Comparison of ENCODE assay signal across 10 cellular contexts in genomic region chr1:226692868-226693267, GRCh38. TPM values are rescaled to one million over a fixed set of nuclear protein-coding genes. Genes with fewer than 3 reads are reported as not detected.
DNase-seq lines count a peak whose midpoint lies in the region; ATAC-seq and TF ChIP-seq lines count a peak whose summit lies in the region.
"Had no signal": no experiment of that assay in that cellular context is flagged by ENCODE, and none has a peak within 500 bp of the region (broad histone marks: within the 10 kb centered on the region; RNA-seq: fewer than 3 reads in every experiment).

No MANE protein-coding gene starts in this region.

- H3K9me3 ChIP-seq in DOHH2 (ENCODE audit: control insufficient read depth, insufficient read depth, low read length) (no peaks in the 10 kb centered on the region), Peyer's patch (no peaks in the 10 kb centered on the region), esophagus (ENCODE audit: control insufficient read depth in 2 of 2, insufficient read depth in 1 of 2, low read depth in 1 of 2, low read length in 1 of 2) (no peaks in the 10 kb centered on the region), gastrocnemius medialis (no peaks in the 10 kb centered on the region)

- H3K4me3 ChIP-seq in DOHH2 (ENCODE audit: low read length), result peak overlapping the region; percentile 68
- H3K4me3 ChIP-seq in Peyer's patch, result no peak overlapping the region
- H3K4me3 ChIP-seq in esophagus (ENCODE audit: low read depth in 1 of 2, low read length in 2 of 2), result no peak overlapping the region
- H3K4me3 ChIP-seq in gastrocnemius medialis, result no peak overlapping the region

- H3K4me2 ChIP-seq in DOHH2 (ENCODE audit: low read length), result peak overlapping the region; percentile 82

- peaks cover 15% of the 10 kb centered on the region for H3F3A ChIP-seq in DOHH2 (ENCODE audit: control insufficient read depth, insufficient read depth)

- TF ChIP-seq POLR2A in Peyer's patch (IDR thresholded peaks at IDR 0.05) (no peak), gastrocnemius medialis (IDR thresholded peaks at IDR 0.05) (no peak)

- ATAC-seq in gastrocnemius medialis, result no peak

- peaks cover 96% of the 10 kb centered on the region for H3K79me2 ChIP-seq in DOHH2 (ENCODE audit: control insufficient read depth, low read length)

- DNase-seq in Peyer's patch (peak in 1 of 3 donors; percentile 39), gastrocnemius medialis (no peak), NCI-H524 treated with DMSO at 0.1 percent for 48 hours (lab: John Stamatoyannopoulos, UW) (no peak), HuH-7 (ENCODE audit: low spot score) (no peak)
- DNase-seq in effector CD8-positive, alpha-beta T cell (lab: John Stamatoyannopoulos, UW), result no peak
- DNase-seq: COR-L47; stimulated activated CD4-positive, alpha-beta T cell treated with anti-CD3 and anti-CD28 coated beads, Interleukin-12 subunit alpha, Interleukin-12 subunit beta, amount 100 ng/mL, for 4 hours; stimulated activated CD8-positive, alpha-beta memory T cell treated with anti-CD3 and anti-CD28 coated beads, Interleukin-4, amount 100 ng/mL, for 48 hours had no signal

- H3K36me3 ChIP-seq in DOHH2 (ENCODE audit: control insufficient read depth, low read length), result peaks cover 86% of the 10 kb centered on the region
- no peaks in the 10 kb centered on the region for H3K36me3 ChIP-seq in Peyer's patch
- H3K36me3 ChIP-seq in esophagus (ENCODE audit: control insufficient read depth in 2 of 2, insufficient read depth in 2 of 2, low read length in 1 of 2), result no peaks in the 10 kb centered on the region
- no peaks in the 10 kb centered on the region for H3K36me3 ChIP-seq in gastrocnemius medialis

- H3K4me1 ChIP-seq in DOHH2 (ENCODE audit: control insufficient read depth, low read length), result peaks cover 99% of the 10 kb centered on the region
- peaks cover 5 to 44% (median 12%) of the 10 kb centered on the region in 4 donors for H3K4me1 ChIP-seq in Peyer's patch
- H3K4me1 ChIP-seq in esophagus (ENCODE audit: control insufficient read depth in 2 of 2, insufficient read depth in 2 of 2, low read length in 1 of 2), result peaks cover 13 to 25% of the 10 kb centered on the region in 2 donors
- peaks cover 72 to 77% of the 10 kb centered on the region in 2 donors for H3K4me1 ChIP-seq in gastrocnemius medialis

- 73 to 82% methylated on average over 3 of the region's 3 CpGs for WGBS in esophagus, 2 donors

- intact Hi-C loops in gastrocnemius medialis (cut with DNase I; ENCODE audit: low total_unique reads), result no loop called here

- no peaks in the 10 kb centered on the region; the same call in 1 of the 2 replicates for H4K20me1 ChIP-seq in DOHH2 (ENCODE audit: control insufficient read depth, insufficient read depth, low read depth, low read length)

- H3K27ac ChIP-seq in DOHH2 (ENCODE audit: low read depth, low read length), result peak overlapping the region; percentile 91
- peak overlapping the region in 3 of 4 donors; percentile 47 to 71 (median 55) for H3K27ac ChIP-seq in Peyer's patch
- H3K27ac ChIP-seq in esophagus (ENCODE audit: low read depth in 2 of 2, low read length in 1 of 2), result peak overlapping the region; percentile 49 to 82
- peak overlapping the region; percentile 68 to 89 (median 72) for H3K27ac ChIP-seq in gastrocnemius medialis

- TF ChIP-seq CTCF in DOHH2 (IDR thresholded peaks at IDR 0.05; ENCODE audit: low read depth, low read length, poor library complexity, severe bottlenecking), result no peak
- TF ChIP-seq CTCF in Peyer's patch (IDR thresholded peaks at IDR 0.05), result no peak
- TF ChIP-seq CTCF in gastrocnemius medialis (IDR thresholded peaks at IDR 0.05 in 4 of 5, conservative IDR thresholded peaks at IDR 0.05 in 1 of 5), result no peak

- H3K9me2 ChIP-seq in DOHH2 (replicated peaks; ENCODE audit: control insufficient read depth, low read length), result no peaks in the 10 kb centered on the region

- H3K27me3 ChIP-seq in DOHH2 (ENCODE audit: control insufficient read depth, low read length), result no peaks in the 10 kb centered on the region
- H3K27me3 ChIP-seq in Peyer's patch, result no peaks in the 10 kb centered on the region
- H3K27me3 ChIP-seq in esophagus (ENCODE audit: control insufficient read depth in 1 of 2, insufficient read depth in 2 of 2, low read length in 2 of 2), result no peaks in the 10 kb centered on the region
- H3K27me3 ChIP-seq in gastrocnemius medialis, result no peaks in the 10 kb centered on the region

- in situ Hi-C loops in gastrocnemius medialis (cut with MboI; ENCODE audit: low sequenced_read_pairs in 4 of 4), result no loop called here

RNA-seq across cellular contexts. Expression of gene ITPKB, which starts 46.2 kb away (rescaled TPM):
- 10 to 100 TPM in 3 of 4 donors, 1 to 10 TPM in 1; 9.5 to 36.3 (median 23.0) TPM for total RNA-seq in Peyer's patch
- polyA plus RNA-seq in esophagus, result 1 to 10 TPM; 6.5 to 8.1 TPM
- total RNA-seq in gastrocnemius medialis, result 10 to 100 TPM in 1 of 4 donors, 1 to 10 TPM in 3; 7.1 to 13.9 (median 7.8) TPM
